Comparison of ENCODE assay signal across 9 cellular contexts in genomic region chr5:33892419-33893151, GRCh38. TPM values are rescaled to one million over a fixed set of nuclear protein-coding genes. Genes with fewer than 3 reads are reported as not detected.
DNase-seq lines count a peak whose midpoint lies in the region; ATAC-seq and TF ChIP-seq lines count a peak whose summit lies in the region.
"Had no signal": no experiment of that assay in that cellular context is flagged by ENCODE, and none has a peak within 500 bp of the region (broad histone marks: within the 10 kb centered on the region; RNA-seq: fewer than 3 reads in every experiment).

No MANE protein-coding gene starts in this region.

- 10 to 16% (median 13%) methylated on average over 13 of the region's 13 CpGs for WGBS in psoas muscle, 3 donors

- H3K4me3 Mint-ChIP-seq in T-helper 17 cell, result peak overlapping the region; percentile 19
- H3K4me3 Mint-ChIP-seq in activated CD4-positive, alpha-beta memory T cell treated with anti-CD3 and anti-CD28 coated beads, Interleukin-2, amount 10 ng/mL, durations not matched to agents 7 days and 5 days, result no peak overlapping the region
- H3K4me3 Mint-ChIP-seq: activated naive CD8-positive, alpha-beta T cell treated with anti-CD3 and anti-CD28 coated beads, Interleukin-2, amount 10 ng/mL, durations not matched to agents 7 days and 5 days had no signal

- POLR2A ChIA-PET in activated CD4-positive, alpha-beta memory T cell treated with anti-CD3 and anti-CD28 coated beads, Interleukin-2, amount 10 ng/mL, durations not matched to agents 7 days and 5 days (lab: Charles Lee), result no interaction called here

- DNase-seq in GM03348 (ENCODE audit: low spot score) (peak; percentile 80), T-helper 17 cell (no peak), left cardiac atrium (peak; percentile 49), psoas muscle (peak; percentile 32 to 50), COLO829 (ENCODE audit: low spot score) (no peak), HUDEP-2 (lab: John Stamatoyannopoulos, UW; ENCODE audit: unreplicated experiment in 76 of 76) (no peak)
- no peak for DNase-seq in activated CD4-positive, alpha-beta memory T cell treated with anti-CD3 and anti-CD28 coated beads, Interleukin-2, amount 10 ng/mL, durations not matched to agents 7 days and 5 days
- DNase-seq: activated naive CD8-positive, alpha-beta T cell treated with anti-CD3 and anti-CD28 coated beads, Interleukin-2, amount 10 ng/mL, durations not matched to agents 7 days and 5 days had no signal

- H3K27me3 Mint-ChIP-seq in T-helper 17 cell, result peaks cover 41% of the 10 kb centered on the region
- peaks cover 37% of the 10 kb centered on the region for H3K27me3 Mint-ChIP-seq in activated CD4-positive, alpha-beta memory T cell treated with anti-CD3 and anti-CD28 coated beads, Interleukin-2, amount 10 ng/mL, durations not matched to agents 7 days and 5 days

- H3K9me3 ChIP-seq in T-helper 17 cell (ENCODE audit: control insufficient read depth, low read length, poor library complexity, severe bottlenecking) (no peaks in the 10 kb centered on the region), psoas muscle (no peaks in the 10 kb centered on the region)

- intact Hi-C loops in left cardiac atrium (cut with DNase I), result no loop called here
- intact Hi-C loops in psoas muscle (cut with DNase I), result no loop called here

- H3K36me3 ChIP-seq in psoas muscle (ENCODE audit: insufficient read depth in 1 of 2, low read depth in 1 of 2), result no peaks in the 10 kb centered on the region

- H3K4me1 Mint-ChIP-seq in T-helper 17 cell, result peaks cover 3% of the 10 kb centered on the region
- no peaks in the 10 kb centered on the region for H3K4me1 Mint-ChIP-seq in activated CD4-positive, alpha-beta memory T cell treated with anti-CD3 and anti-CD28 coated beads, Interleukin-2, amount 10 ng/mL, durations not matched to agents 7 days and 5 days

- ATAC-seq in T-helper 17 cell (no peak), left cardiac atrium (peak; percentile 66 to 69), psoas muscle (peak in 1 of 4 donors; percentile 19), HG03342 (IDR thresholded peaks at IDR 0.05; ENCODE audit: unreplicated experiment) (no peak)

- no peak overlapping the region for H3K27ac ChIP-seq in psoas muscle

- H3K36me3 Mint-ChIP-seq in T-helper 17 cell (ENCODE audit: low read depth), result peaks cover 2% of the 10 kb centered on the region
- no peaks in the 10 kb centered on the region for H3K36me3 Mint-ChIP-seq in activated CD4-positive, alpha-beta memory T cell treated with anti-CD3 and anti-CD28 coated beads, Interleukin-2, amount 10 ng/mL, durations not matched to agents 7 days and 5 days (ENCODE audit: low read depth)
- H3K36me3 Mint-ChIP-seq: activated naive CD8-positive, alpha-beta T cell treated with anti-CD3 and anti-CD28 coated beads, Interleukin-2, amount 10 ng/mL, durations not matched to agents 7 days and 5 days had no signal

- H3K27ac Mint-ChIP-seq in T-helper 17 cell, result no peak overlapping the region
- no peak overlapping the region for H3K27ac Mint-ChIP-seq in activated CD4-positive, alpha-beta memory T cell treated with anti-CD3 and anti-CD28 coated beads, Interleukin-2, amount 10 ng/mL, durations not matched to agents 7 days and 5 days
- H3K27ac Mint-ChIP-seq: activated naive CD8-positive, alpha-beta T cell treated with anti-CD3 and anti-CD28 coated beads, Interleukin-2, amount 10 ng/mL, durations not matched to agents 7 days and 5 days had no signal

- CTCF ChIA-PET in activated CD4-positive, alpha-beta memory T cell treated with anti-CD3 and anti-CD28 coated beads, Interleukin-2, amount 10 ng/mL, durations not matched to agents 7 days and 5 days (lab: Charles Lee), result no interaction called here

- H3K4me3 ChIP-seq in psoas muscle, result peak overlapping the region; percentile 51

- H3K9me3 Mint-ChIP-seq in activated CD4-positive, alpha-beta memory T cell treated with anti-CD3 and anti-CD28 coated beads, Interleukin-2, amount 10 ng/mL, durations not matched to agents 7 days and 5 days, result no peaks in the 10 kb centered on the region
- H3K9me3 Mint-ChIP-seq: activated naive CD8-positive, alpha-beta T cell treated with anti-CD3 and anti-CD28 coated beads, Interleukin-2, amount 10 ng/mL, durations not matched to agents 7 days and 5 days had no signal

- TF ChIP-seq CTCF in psoas muscle (IDR thresholded peaks at IDR 0.05), result no peak

- H3K4me1 ChIP-seq in psoas muscle, result no peaks in the 10 kb centered on the region

- H3K27me3 ChIP-seq in psoas muscle (ENCODE audit: insufficient read depth in 3 of 3, low read length in 2 of 3), result peaks cover 8 to 39% (median 12%) of the 10 kb centered on the region in 3 donors

RNA-seq across cellular contexts. Expression of gene ADAMTS12, which starts 0.8 kb away (rescaled TPM):
- not detected for total RNA-seq in T-helper 17 cell
- total RNA-seq in left cardiac atrium, result 1 to 10 TPM; 3.4 to 3.8 TPM
- 1 to 10 TPM in 3 of 4 donors, under 1 TPM in 1; 0.88 to 1.2 (median 1.1) TPM for total RNA-seq in psoas muscle
- polyA plus RNA-seq in psoas muscle, result under 1 TPM; 0.19 to 0.51 (median 0.28) TPM
- total RNA-seq in activated CD4-positive, alpha-beta memory T cell treated with anti-CD3 and anti-CD28 coated beads, Interleukin-2, amount 10 ng/mL, durations not matched to agents 7 days and 5 days, result not detected
- total RNA-seq: activated naive CD8-positive, alpha-beta T cell treated with anti-CD3 and anti-CD28 coated beads, Interleukin-2, amount 10 ng/mL, durations not matched to agents 7 days and 5 days had no signal

RNA-seq across cellular contexts. Expression of gene RXFP3, which starts 43.6 kb away (rescaled TPM):
- total RNA-seq in T-helper 17 cell, result not detected
- not detected for total RNA-seq in left cardiac atrium
- total RNA-seq in psoas muscle, result not detected
- polyA plus RNA-seq in psoas muscle, result not detected
- total RNA-seq in activated CD4-positive, alpha-beta memory T cell treated with anti-CD3 and anti-CD28 coated beads, Interleukin-2, amount 10 ng/mL, durations not matched to agents 7 days and 5 days, result not detected
- total RNA-seq: activated naive CD8-positive, alpha-beta T cell treated with anti-CD3 and anti-CD28 coated beads, Interleukin-2, amount 10 ng/mL, durations not matched to agents 7 days and 5 days had no signal

Comparison
In these comparisons a context has a peak if more than half of its experiments do, and no peak if none do; other contexts are left out.
1. DNase-seq: peak in GM03348 (single experiment), left cardiac atrium (single experiment) and psoas muscle (2 of 2); none in T-helper 17 cell (0 of 3), activated CD4-positive, alpha-beta memory T cell treated with anti-CD3 and anti-CD28 coated beads, Interleukin-2, amount 10 ng/mL, durations not matched to agents 7 days and 5 days (single experiment), COLO829 (single experiment) and HUDEP-2 (0 of 76).
2. ATAC-seq: peak in left cardiac atrium (2 of 2); none in T-helper 17 cell (single experiment) and HG03342 (single experiment).